In the genomic region with DNA sequence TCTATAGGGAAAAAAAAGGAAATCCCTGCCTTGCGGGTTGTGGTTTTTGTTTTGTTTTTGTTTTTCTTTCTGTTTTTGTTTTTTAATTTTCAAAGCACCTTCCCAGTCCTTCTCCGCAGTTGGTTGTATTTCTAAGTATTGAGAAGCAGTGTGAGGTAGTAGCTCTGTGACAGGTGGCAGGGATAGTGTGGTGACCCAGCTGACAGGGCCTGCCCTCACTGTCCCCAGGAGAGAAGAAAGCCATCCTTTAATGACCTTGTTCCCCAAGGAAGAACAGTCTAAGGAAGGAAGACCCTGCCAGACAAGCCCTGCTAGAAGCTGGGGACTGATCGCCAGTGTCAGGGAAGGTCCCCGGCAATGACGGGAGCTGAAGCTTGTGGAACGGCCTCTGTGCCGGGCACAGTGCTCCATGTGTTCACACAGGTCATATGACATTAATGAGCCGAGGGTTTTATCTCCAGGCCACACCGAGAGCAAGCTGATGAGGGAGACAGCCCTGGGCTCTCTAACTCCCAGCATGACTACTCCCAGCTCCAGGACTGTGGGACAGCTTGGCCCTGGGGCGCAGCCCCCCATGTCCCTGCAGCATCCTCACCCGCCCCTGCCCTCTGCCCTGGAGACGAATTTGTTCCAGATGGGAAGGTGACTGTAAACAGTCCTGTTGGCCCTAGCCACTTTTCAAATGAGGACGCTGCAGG, we compare ENCODE assay signal across 1 cellular context.
TF ChIP-seq lines count a peak whose summit lies in the region.

No MANE protein-coding gene starts in this region.

TF ChIP-seq in IMR-90, 13 proteins besides CTCF, POLR2A, EP300 and RAD21 (continued from another document):
- TF ChIP-seq BHLHE40 (IDR thresholded peaks at IDR 0.05; ENCODE audit: low read depth, low read length) (no peak), CHD1 (IDR thresholded peaks at IDR 0.05; ENCODE audit: low read depth, low read length) (no peak), MAZ (IDR thresholded peaks at IDR 0.05; ENCODE audit: borderline replicate concordance, low read depth, low read length) (no peak), MAFK (IDR thresholded peaks at IDR 0.05; ENCODE audit: low read depth, low read length) (no peak), MXI1 (IDR thresholded peaks at IDR 0.05; ENCODE audit: borderline replicate concordance, low read depth, low read length) (no peak), RFX5 (IDR thresholded peaks at IDR 0.05; ENCODE audit: low read depth, low read length) (no peak)
- TF ChIP-seq, protein P1, sequence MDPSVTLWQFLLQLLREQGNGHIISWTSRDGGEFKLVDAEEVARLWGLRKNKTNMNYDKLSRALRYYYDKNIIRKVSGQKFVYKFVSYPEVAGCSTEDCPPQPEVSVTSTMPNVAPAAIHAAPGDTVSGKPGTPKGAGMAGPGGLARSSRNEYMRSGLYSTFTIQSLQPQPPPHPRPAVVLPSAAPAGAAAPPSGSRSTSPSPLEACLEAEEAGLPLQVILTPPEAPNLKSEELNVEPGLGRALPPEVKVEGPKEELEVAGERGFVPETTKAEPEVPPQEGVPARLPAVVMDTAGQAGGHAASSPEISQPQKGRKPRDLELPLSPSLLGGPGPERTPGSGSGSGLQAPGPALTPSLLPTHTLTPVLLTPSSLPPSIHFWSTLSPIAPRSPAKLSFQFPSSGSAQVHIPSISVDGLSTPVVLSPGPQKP (IDR thresholded peaks at IDR 0.05; ENCODE audit: borderline replicate concordance, low read depth, low read length), result no peak
- TF ChIP-seq, protein P2, sequence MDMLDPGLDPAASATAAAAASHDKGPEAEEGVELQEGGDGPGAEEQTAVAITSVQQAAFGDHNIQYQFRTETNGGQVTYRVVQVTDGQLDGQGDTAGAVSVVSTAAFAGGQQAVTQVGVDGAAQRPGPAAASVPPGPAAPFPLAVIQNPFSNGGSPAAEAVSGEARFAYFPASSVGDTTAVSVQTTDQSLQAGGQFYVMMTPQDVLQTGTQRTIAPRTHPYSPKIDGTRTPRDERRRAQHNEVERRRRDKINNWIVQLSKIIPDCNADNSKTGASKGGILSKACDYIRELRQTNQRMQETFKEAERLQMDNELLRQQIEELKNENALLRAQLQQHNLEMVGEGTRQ (IDR thresholded peaks at IDR 0.05; ENCODE audit: low read depth, low read length), result no peak
